In the genomic region with DNA sequence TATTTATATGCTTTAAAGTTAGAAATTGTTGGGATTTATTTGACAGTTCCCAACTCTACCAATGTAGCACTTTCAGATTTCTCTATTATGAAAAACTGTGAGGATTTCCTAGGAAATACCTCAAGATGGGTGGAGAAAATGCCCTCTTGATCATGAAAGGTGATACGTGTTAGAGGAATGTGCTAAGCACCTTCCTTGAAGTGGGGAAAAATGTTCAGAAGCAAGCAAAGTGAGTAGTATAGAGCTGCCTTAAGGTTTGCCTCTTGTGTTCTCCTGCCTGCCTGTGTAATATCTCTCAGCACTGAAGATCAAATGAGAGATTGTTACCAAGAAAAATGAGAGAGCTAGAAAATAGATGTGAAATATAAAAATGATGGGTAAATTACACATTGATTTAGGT, we compare ENCODE assay signal across 19 cellular contexts. TPM values are rescaled to one million over a fixed set of nuclear protein-coding genes. Genes with fewer than 3 reads are reported as not detected.
A peak's percentile ranks its signal among the peaks of the same experiment; 100 is the strongest.
DNase-seq lines count a peak whose midpoint lies in the region; TF ChIP-seq lines count a peak whose summit lies in the region.
"Had no signal": no experiment of that assay in that cellular context is flagged by ENCODE, and none has a peak within 500 bp of the region (broad histone marks: within the 10 kb centered on the region; RNA-seq: fewer than 3 reads in every experiment).

No MANE protein-coding gene starts in this region.

- no peak overlapping the region for H3K4me3 Mint-ChIP-seq in endodermal cell
- no peak overlapping the region for H3K4me3 Mint-ChIP-seq in nephron progenitor cell
- H3K4me3 Mint-ChIP-seq in CD4-positive, alpha-beta memory T cell: no peak overlapping the region

- peaks cover 33% of the 10 kb centered on the region for H3K36me3 ChIP-seq in endodermal cell (ENCODE audit: control insufficient read depth, insufficient read depth, low read length)
- no peaks in the 10 kb centered on the region for H3K36me3 ChIP-seq in CD4-positive, alpha-beta memory T cell (ENCODE audit: insufficient read depth, low read length)
- H3K36me3 ChIP-seq: colonic mucosa, WERI-Rb-1 had no signal

- H3K4me3 ChIP-seq in endodermal cell (ENCODE audit: low read length): no peak overlapping the region
- no peak overlapping the region for H3K4me3 ChIP-seq in CD4-positive, alpha-beta memory T cell (ENCODE audit: low read length in 2 of 2)
- H3K4me3 ChIP-seq: colonic mucosa had no signal

- POLR2A ChIA-PET in CD4-positive, alpha-beta memory T cell (lab: Charles Lee; ENCODE audit: partially characterized antibody): no interaction called here

- intact Hi-C loops in CD4-positive, alpha-beta memory T cell (cut with micrococcal nuclease): no loop called here

- no peak overlapping the region for H3K27ac ChIP-seq in endodermal cell (ENCODE audit: low read depth, low read length)
- no peak overlapping the region for H3K27ac ChIP-seq in CD4-positive, alpha-beta memory T cell (ENCODE audit: low read depth, low read length)
- H3K27ac ChIP-seq: colonic mucosa, HL-60, WERI-Rb-1 had no signal

- DNase-seq in EL (peak; percentile 48), LoVo (ENCODE audit: low spot score) (peak; percentile 9), endodermal cell (no peak), nephron progenitor cell (no peak), OCI-M2 (lab: John Stamatoyannopoulos, UW; ENCODE audit: unreplicated experiment) (no peak)
- no peak for DNase-seq in activated T-cell treated with anti-CD3 and anti-CD28 coated beads, Interleukin-2, amount 50 U/mL, for 48 hours
- DNase-seq in CD4-positive, alpha-beta memory T cell: no peak
- DNase-seq in activated CD4-positive, alpha-beta T cell treated with anti-CD3 and anti-CD28 coated beads, Interleukin-2, amount 50 U/mL, for 48 hours: no peak
- DNase-seq: activated effector memory CD4-positive, alpha-beta T cell treated with Interleukin-2 at 50 U/mL for 16 hours; amniotic stem cell; colonic mucosa; glutamatergic neuron; NCI-H187; NCI-H510A; occipital lobe; stimulated activated naive CD4-positive, alpha-beta T cell treated with Interleukin-2 at 50 U/mL for 16 hours; WERI-Rb-1 had no signal

- H3K27ac Mint-ChIP-seq in endodermal cell (peak overlapping the region; percentile 46), nephron progenitor cell (peak overlapping the region; percentile 5)
- H3K27ac Mint-ChIP-seq in CD4-positive, alpha-beta memory T cell: no peak overlapping the region

- H3K9me3 Mint-ChIP-seq in endodermal cell (no peaks in the 10 kb centered on the region), nephron progenitor cell (no peaks in the 10 kb centered on the region)
- H3K9me3 Mint-ChIP-seq in CD4-positive, alpha-beta memory T cell: peaks cover 0 to 2% (median 0%) of the 10 kb centered on the region in 8 donors

- peaks cover 22% of the 10 kb centered on the region for H3K4me1 ChIP-seq in endodermal cell (ENCODE audit: control insufficient read depth, insufficient read depth, low read length)
- no peaks in the 10 kb centered on the region for H3K4me1 ChIP-seq in CD4-positive, alpha-beta memory T cell (ENCODE audit: insufficient read depth, low read length)
- H3K4me1 ChIP-seq: colonic mucosa had no signal

- H3K4me1 Mint-ChIP-seq in endodermal cell: peaks cover 26% of the 10 kb centered on the region
- peaks cover 30% of the 10 kb centered on the region for H3K4me1 Mint-ChIP-seq in nephron progenitor cell
- H3K4me1 Mint-ChIP-seq in CD4-positive, alpha-beta memory T cell: no peaks in the 10 kb centered on the region

- no peaks in the 10 kb centered on the region for H3K27me3 Mint-ChIP-seq in endodermal cell (ENCODE audit: insufficient read depth)
- H3K27me3 Mint-ChIP-seq in nephron progenitor cell (ENCODE audit: low read depth, poor library complexity): no peaks in the 10 kb centered on the region
- peaks cover 11 to 19% of the 10 kb centered on the region in 2 donors for H3K27me3 Mint-ChIP-seq in CD4-positive, alpha-beta memory T cell

- TF ChIP-seq CTCF in endodermal cell (conservative IDR thresholded peaks at IDR 0.05) (no peak), nephron progenitor cell (IDR thresholded peaks at IDR 0.05) (no peak)

- CTCF ChIA-PET in CD4-positive, alpha-beta memory T cell (lab: Charles Lee; ENCODE audit: partially characterized antibody): interaction anchor here (1.6 kb wide), 1 partner anchor 11 kb away, joined by 3 read pairs; no protein-coding TSS in a partner anchor

- H3K27me3 ChIP-seq in endodermal cell (ENCODE audit: control insufficient read depth, insufficient read depth, low read length, poor library complexity, severe bottlenecking): no peaks in the 10 kb centered on the region
- no peaks in the 10 kb centered on the region for H3K27me3 ChIP-seq in CD4-positive, alpha-beta memory T cell (ENCODE audit: insufficient read depth, low read length)
- H3K27me3 ChIP-seq: colonic mucosa had no signal

- H3K36me3 Mint-ChIP-seq in endodermal cell (ENCODE audit: low read depth) (peaks cover 24% of the 10 kb centered on the region), nephron progenitor cell (ENCODE audit: low read depth) (peaks cover 63% of the 10 kb centered on the region)
- no peaks in the 10 kb centered on the region for H3K36me3 Mint-ChIP-seq in CD4-positive, alpha-beta memory T cell

- 66 to 82% methylated on average over 1 of the region's 1 CpG for WGBS in endodermal cell (ENCODE audit: insufficient coverage in 1 of 2, insufficient read length in 1 of 2), 2 experiments

- no peak overlapping the region for H3K9ac ChIP-seq in endodermal cell (ENCODE audit: extremely low read depth, low read length, poor library complexity, severe bottlenecking)

- no peaks in the 10 kb centered on the region for H3K9me3 ChIP-seq in endodermal cell (ENCODE audit: control insufficient read depth, low read length)
- H3K9me3 ChIP-seq in CD4-positive, alpha-beta memory T cell (ENCODE audit: control insufficient read depth in 1 of 2, low read length in 2 of 2): no peaks in the 10 kb centered on the region
- H3K9me3 ChIP-seq: colonic mucosa had no signal

RNA-seq across cellular contexts. Expression of a gene that starts 58.2 kb away (rescaled TPM):
- total RNA-seq in endodermal cell: 100 to 1,000 TPM; 224 to 228 TPM
- 132 TPM for polyA plus RNA-seq in endodermal cell (2013, experiment 1 of 2)
- 122 TPM for polyA plus RNA-seq in endodermal cell (2013, experiment 2 of 2)
- under 1 TPM; 0.44 to 0.75 TPM for total RNA-seq in CD4-positive, alpha-beta memory T cell
- polyA plus RNA-seq in CD4-positive, alpha-beta memory T cell: not detected
- total RNA-seq: OCI-LY7 had no signal

Comparison
In these comparisons a context has a peak if more than half of its experiments do, and no peak if none do; other contexts are left out.
1. DNase-seq: peak in EL (single experiment) and LoVo (single experiment); none in endodermal cell (single experiment), nephron progenitor cell (single experiment), activated T-cell treated with anti-CD3 and anti-CD28 coated beads, Interleukin-2, amount 50 U/mL, for 48 hours (0 of 2), CD4-positive, alpha-beta memory T cell (0 of 5), activated CD4-positive, alpha-beta T cell treated with anti-CD3 and anti-CD28 coated beads, Interleukin-2, amount 50 U/mL, for 48 hours (0 of 2) and OCI-M2 (single experiment).
2. H3K27ac Mint-ChIP-seq: peak in endodermal cell (single experiment) and nephron progenitor cell (single experiment); none in CD4-positive, alpha-beta memory T cell (0 of 7).
3. RNA of a gene that starts 58.2 kb away (total RNA-seq): 224 to 228 TPM in endodermal cell; 0.44 to 0.75 TPM in CD4-positive, alpha-beta memory T cell; every median in the first group is over 100 times any median in the second.